ENCODE assay signal across 8 cellular contexts in the genomic region with DNA sequence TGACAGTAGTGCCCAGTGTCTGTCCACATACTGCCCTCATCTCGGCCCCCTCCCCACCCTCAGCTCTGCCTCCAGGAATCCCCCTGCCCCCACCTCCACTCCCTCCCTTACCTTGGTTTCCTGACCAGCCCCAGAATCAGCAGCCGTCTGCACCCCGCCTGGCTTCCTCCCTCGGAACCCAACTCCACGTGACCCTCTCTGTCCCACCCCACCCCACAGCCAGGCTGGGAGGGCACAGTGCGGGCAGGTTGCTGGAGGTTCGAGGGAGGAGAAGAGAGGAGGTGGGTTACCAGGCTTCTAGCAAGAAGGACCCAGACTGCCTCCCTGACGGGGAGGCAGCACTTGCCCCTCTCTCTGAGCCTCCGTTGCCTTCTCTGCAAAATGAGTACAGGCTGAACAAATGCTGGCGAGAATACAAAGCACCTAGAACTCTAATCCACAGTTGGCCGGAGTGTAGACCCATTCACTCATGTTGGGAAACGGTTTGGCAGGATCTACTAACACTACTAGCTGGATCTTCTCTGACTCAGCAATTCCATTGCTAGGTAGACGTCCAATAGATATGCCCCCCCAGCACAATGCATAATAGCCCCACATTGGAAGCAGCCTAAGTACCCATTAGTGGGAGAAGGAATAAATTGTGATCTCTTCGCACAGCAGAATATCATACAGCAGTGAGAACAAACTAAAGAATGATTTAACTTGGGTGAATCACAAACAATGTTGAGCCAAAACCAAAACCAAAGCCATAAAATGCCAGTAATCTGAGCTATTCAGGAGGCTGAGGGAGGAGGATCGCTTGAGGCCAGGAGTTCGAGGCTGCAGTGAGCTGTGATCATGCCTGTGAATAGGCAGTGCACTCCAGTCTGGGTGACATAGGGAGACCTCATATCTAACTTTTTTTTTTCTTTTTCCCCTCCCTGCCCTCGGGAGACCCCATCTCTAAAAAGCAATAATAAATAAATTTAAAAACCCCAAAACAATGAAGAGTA. TPM values are rescaled to one million over a fixed set of nuclear protein-coding genes. Genes with fewer than 3 reads are reported as not detected.
A peak's percentile ranks its signal among the peaks of the same experiment; 100 is the strongest.
DNase-seq lines count a peak whose midpoint lies in the region; ATAC-seq and TF ChIP-seq lines count a peak whose summit lies in the region.

Gene RASAL3, minus strand, starts transcription at position 151 of the 992 bp plus-strand sequence. CDS start 186 bp downstream, outside the sequence.

- peaks cover 0 to 7% (median 4%) of the 10 kb centered on the region in 4 donors for H3K4me1 ChIP-seq in tibial artery

- POLR2A ChIA-PET in T-cell (lab: Charles Lee), result no interaction called here

- H3K4me3 ChIP-seq in tibial artery, result peak within 1 kb of the TSS; percentile 19 to 39

- H3K36me3 Mint-ChIP-seq in T-cell (peaks cover 21% of the 10 kb centered on the region), naive B cell (peaks cover 0 to 18% of the 10 kb centered on the region in 2 donors), mesothelial cell of epicardium (no peaks in the 10 kb centered on the region)
- peaks cover 31% of the 10 kb centered on the region for H3K36me3 Mint-ChIP-seq in activated naive CD8-positive, alpha-beta T cell treated with anti-CD3 and anti-CD28 coated beads for 36 hours

- H3K4me3 Mint-ChIP-seq in T-cell, result peak within 1 kb of the TSS; percentile 92 to 94 (median 92)
- peak within 1 kb of the TSS; percentile 90 for H3K4me3 Mint-ChIP-seq in activated naive CD8-positive, alpha-beta T cell treated with anti-CD3 and anti-CD28 coated beads for 36 hours
- H3K4me3 Mint-ChIP-seq in naive B cell, result peak within 1 kb of the TSS; percentile 90 to 98 (median 96)
- H3K4me3 Mint-ChIP-seq in mesothelial cell of epicardium, result no peak within 1 kb of the TSS

- DNase-seq in T-cell, result peak in 30 of 34 experiments; percentile 29 to 78 (median 49)
- peak; percentile 74 for DNase-seq in activated naive CD8-positive, alpha-beta T cell treated with anti-CD3 and anti-CD28 coated beads for 36 hours
- DNase-seq in naive B cell, result peak; percentile 49
- DNase-seq in tibial artery, result no peak
- no peak for DNase-seq in NCI-H226
- no peak for DNase-seq in cerebellar cortex (ENCODE audit: low spot score)
- DNase-seq in mesothelial cell of epicardium (ENCODE audit: low spot score in 2 of 2, unreplicated experiment in 2 of 2), result no peak

- TF ChIP-seq CTCF in tibial artery (IDR thresholded peaks at IDR 0.05), result no peak
- no peak for TF ChIP-seq CTCF in mesothelial cell of epicardium (IDR thresholded peaks at IDR 0.05; ENCODE audit: unreplicated experiment)

- H3K9me3 ChIP-seq in tibial artery, result no peaks in the 10 kb centered on the region

- H3K27ac ChIP-seq in tibial artery, result no peak within 1 kb of the TSS

- peaks cover 0 to 60% of the 10 kb centered on the region in 2 donors for H3K27me3 ChIP-seq in tibial artery

- intact Hi-C loops in tibial artery (cut with DNase I; ENCODE audit: low total_unique reads), result no loop called here

- H3K36me3 ChIP-seq in tibial artery, result no peaks in the 10 kb centered on the region

- H3K27ac Mint-ChIP-seq in T-cell (peak within 1 kb of the TSS; percentile 95 to 98), naive B cell (peak within 1 kb of the TSS; percentile 64 to 98 (median 96)), mesothelial cell of epicardium (no peak within 1 kb of the TSS)
- peak within 1 kb of the TSS; percentile 86 for H3K27ac Mint-ChIP-seq in activated naive CD8-positive, alpha-beta T cell treated with anti-CD3 and anti-CD28 coated beads for 36 hours

- peaks cover 68 to 82% (median 70%) of the 10 kb centered on the region in 3 donors for H3K4me1 Mint-ChIP-seq in T-cell
- peaks cover 59% of the 10 kb centered on the region for H3K4me1 Mint-ChIP-seq in activated naive CD8-positive, alpha-beta T cell treated with anti-CD3 and anti-CD28 coated beads for 36 hours
- H3K4me1 Mint-ChIP-seq in naive B cell, result peaks cover 40 to 62% (median 57%) of the 10 kb centered on the region in 3 donors
- H3K4me1 Mint-ChIP-seq in mesothelial cell of epicardium, result no peaks in the 10 kb centered on the region

- H3K9me3 Mint-ChIP-seq in T-cell (no peaks in the 10 kb centered on the region), naive B cell (no peaks in the 10 kb centered on the region), mesothelial cell of epicardium (no peaks in the 10 kb centered on the region)
- H3K9me3 Mint-ChIP-seq in activated naive CD8-positive, alpha-beta T cell treated with anti-CD3 and anti-CD28 coated beads for 36 hours, result peaks cover 3% of the 10 kb centered on the region

- peak; percentile 41 for ATAC-seq in GM21381 (IDR thresholded peaks at IDR 0.05; ENCODE audit: unreplicated experiment)
- ATAC-seq in T-cell (replicated peaks in 1 of 4), result peak; percentile 64 to 77 (median 73)
- ATAC-seq in naive B cell (ENCODE audit: low read depth in 2 of 2), result peak; percentile 71 to 72

- peaks cover 0 to 3% of the 10 kb centered on the region in 2 donors for H3K27me3 Mint-ChIP-seq in T-cell
- H3K27me3 Mint-ChIP-seq in activated naive CD8-positive, alpha-beta T cell treated with anti-CD3 and anti-CD28 coated beads for 36 hours, result peaks cover 4% of the 10 kb centered on the region
- peaks cover 12 to 15% (median 14%) of the 10 kb centered on the region in 3 donors for H3K27me3 Mint-ChIP-seq in naive B cell
- H3K27me3 Mint-ChIP-seq in mesothelial cell of epicardium (ENCODE audit: low read depth), result peaks cover 70% of the 10 kb centered on the region

- CTCF ChIA-PET in T-cell (lab: Charles Lee), result interaction anchor here (0.5 to 1.9 kb wide), 6 partner anchors 46 to 107 kb away, joined by 3 to 16 read pairs (median 6); partner anchors contain the start of genes AKAP8 (in 1 of the 2) and AKAP8L (in 1 of the 2)

RNA-seq across cellular contexts. Expression of gene RASAL3, which starts in this region (rescaled TPM):
- 100 to 1,000 TPM; 166 to 296 (median 284) TPM for total RNA-seq in T-cell
- 10 to 100 TPM; 75.0 to 83.4 TPM for total RNA-seq in activated naive CD8-positive, alpha-beta T cell treated with anti-CD3 and anti-CD28 coated beads for 36 hours
- polyA plus RNA-seq in naive B cell (ENCODE audit: low read depth in 6 of 6), result 10 to 100 TPM; 21.8 to 49.9 (median 32.0) TPM
- not detected in 3 replicates for total RNA-seq in mesothelial cell of epicardium

Comparison
In these comparisons a context has a peak if more than half of its experiments do, and no peak if none do; other contexts are left out.
1. RNA of gene RASAL3 (total RNA-seq): 166 to 296 TPM in T-cell and 75.0 to 83.4 TPM in activated naive CD8-positive, alpha-beta T cell treated with anti-CD3 and anti-CD28 coated beads for 36 hours; not detected in mesothelial cell of epicardium; every median in the first group is over 10 times any median in the second.
2. DNase-seq: peak in T-cell (30 of 34), activated naive CD8-positive, alpha-beta T cell treated with anti-CD3 and anti-CD28 coated beads for 36 hours (single experiment) and naive B cell (single experiment); none in tibial artery (0 of 2), NCI-H226 (single experiment), cerebellar cortex (single experiment) and mesothelial cell of epicardium (0 of 2).
3. Peak in every context shown above with its lines, with median percentiles within 50 percentile points of each other: ATAC-seq.